Comparison of ENCODE assay signal across 9 cellular contexts in genomic region chr7:47968852-47969774, GRCh38. TPM values are rescaled to one million over a fixed set of nuclear protein-coding genes. Genes with fewer than 3 reads are reported as not detected.
DNase-seq lines count a peak whose midpoint lies in the region; ATAC-seq and FAIRE-seq lines count a peak whose summit lies in the region.
"Had no signal": no experiment of that assay in that cellular context is flagged by ENCODE, and none has a peak within 500 bp of the region (broad histone marks: within the 10 kb centered on the region; RNA-seq: fewer than 3 reads in every experiment).

No MANE protein-coding gene starts in this region.

- H3K27ac Mint-ChIP-seq in activated naive CD8-positive, alpha-beta T cell: peak overlapping the region; percentile 28

- peak; percentile 66 for FAIRE-seq in HTR-8/SVneo (lab: Jason Lieb, UNC)

- H3K4me1 Mint-ChIP-seq in activated naive CD8-positive, alpha-beta T cell (ENCODE audit: low read depth): peaks cover 43% of the 10 kb centered on the region

- no peak overlapping the region for H3K4me3 Mint-ChIP-seq in activated naive CD8-positive, alpha-beta T cell

- no peaks in the 10 kb centered on the region for H3K27me3 Mint-ChIP-seq in activated naive CD8-positive, alpha-beta T cell

- peaks cover 28% of the 10 kb centered on the region for H3K36me3 Mint-ChIP-seq in activated naive CD8-positive, alpha-beta T cell

- ATAC-seq in GM19468 (IDR thresholded peaks at IDR 0.05; ENCODE audit: extremely low read depth, unreplicated experiment) (peak; percentile 81), Right ventricle myocardium superior (ENCODE audit: poor library complexity) (peak; percentile 72)

- intact Hi-C loops in Right ventricle myocardium superior (cut with DNase I): no loop called here

- DNase-seq in DMS 273 (lab: John Stamatoyannopoulos, UW; ENCODE audit: unreplicated experiment) (peak; percentile 82), HTR-8/SVneo (ENCODE audit: insufficient read length, low spot score) (peak; percentile 80), RPMI7951 (ENCODE audit: low read depth) (peak; percentile 67), Right ventricle myocardium superior (peak; percentile 72), putamen (ENCODE audit: low spot score) (peak; percentile 37), NOMO-1 treated with dmso at 0.1 percent for 144 hours (lab: John Stamatoyannopoulos, UW; ENCODE audit: unreplicated experiment) (no peak)

- no peaks in the 10 kb centered on the region for H3K9me3 Mint-ChIP-seq in activated naive CD8-positive, alpha-beta T cell (ENCODE audit: low read depth)

RNA-seq across cellular contexts. Expression of gene HUS1, which starts 10.3 kb away (rescaled TPM):
- total RNA-seq in RPMI7951 (2014; rRNA removed; shearing (Covaris generic)): 22.0 and 33.9 TPM in 2 replicates
- total RNA-seq in Right ventricle myocardium superior: 23.8 TPM

RNA-seq across cellular contexts. Expression of gene PKD1L1, which starts 20.8 kb away (rescaled TPM):
- 0.10 and 0.12 TPM in 2 replicates for total RNA-seq in RPMI7951 (2014; rRNA removed; shearing (Covaris generic))
- 1.9 TPM for total RNA-seq in Right ventricle myocardium superior

RNA-seq across cellular contexts. Expression of gene SUN3, which starts 59.8 kb away (rescaled TPM):
- total RNA-seq in RPMI7951 (2014; rRNA removed; shearing (Covaris generic)): not detected in 2 replicates
- not detected for total RNA-seq in Right ventricle myocardium superior
- total RNA-seq: aorta had no signal
